9 cellular contexts compared by ENCODE assay signal in the genomic region with DNA sequence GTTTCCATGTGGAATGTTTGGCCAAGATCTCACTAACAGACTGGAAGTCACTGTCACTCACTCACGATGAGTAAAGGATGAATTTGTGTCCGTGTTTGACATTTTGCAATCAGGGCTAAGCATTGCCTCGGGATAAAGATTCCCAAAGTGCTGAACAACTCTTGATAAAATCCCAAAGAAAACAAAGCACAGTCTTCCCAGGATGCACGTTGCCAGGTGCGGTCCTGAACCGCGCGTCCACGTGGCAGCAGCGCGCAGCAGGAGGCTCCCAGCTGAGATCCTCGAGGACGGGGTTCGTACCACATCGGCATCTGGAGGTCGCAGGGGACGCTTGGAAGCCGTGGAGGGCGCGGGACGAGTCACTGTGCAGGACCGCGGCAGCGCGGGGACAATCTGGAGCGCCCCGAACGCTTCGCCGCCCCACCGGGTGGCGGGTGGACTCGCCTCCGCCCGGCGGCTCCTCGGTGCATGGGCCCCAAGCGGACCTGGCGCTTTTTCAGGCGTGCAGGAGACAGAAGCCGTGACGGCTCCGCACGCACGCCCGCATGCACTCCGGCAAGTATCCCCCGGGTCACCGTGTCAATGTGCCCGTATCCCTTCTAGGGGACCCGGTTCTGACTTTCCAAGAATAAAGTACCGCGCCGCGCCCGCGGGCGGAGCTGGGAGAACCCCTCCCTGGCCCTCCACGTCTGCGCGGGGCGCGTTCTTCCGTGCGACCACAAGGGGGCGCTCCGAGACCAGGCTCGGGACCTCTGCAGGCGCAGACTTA. TPM values are rescaled to one million over a fixed set of nuclear protein-coding genes. Genes with fewer than 3 reads are reported as not detected.
DNase-seq lines count a peak whose midpoint lies in the region; ATAC-seq and TF ChIP-seq lines count a peak whose summit lies in the region.
"Had no signal": no experiment of that assay in that cellular context is flagged by ENCODE, and none has a peak within 500 bp of the region (broad histone marks: within the 10 kb centered on the region; RNA-seq: fewer than 3 reads in every experiment).

No MANE protein-coding gene starts in this region.

- ATAC-seq in GM21390 (IDR thresholded peaks at IDR 0.05; ENCODE audit: unreplicated experiment): peak; percentile 98

- peak overlapping the region; percentile 70 for H3K4me3 Mint-ChIP-seq in neural crest cell

- 5% methylated on average over 69 of the region's 69 CpGs for WGBS in HUES64

- H3K27ac ChIP-seq in C4-2B (peak overlapping the region; percentile 85), HUES64 (ENCODE audit: low read depth, low read length) (no peak overlapping the region)

- H3K9ac ChIP-seq in HUES64 (ENCODE audit: low read depth, low read length): peak overlapping the region; percentile 55

- peak; percentile 64 for DNase-seq in activated CD8-positive, alpha-beta memory T cell treated with anti-CD3 and anti-CD28 coated beads, Interleukin-2, amount 50 U/mL, for 24 hours (ENCODE audit: extremely low read depth)
- peak; percentile 79 for DNase-seq in fibroblast of mammary gland (ENCODE audit: low read depth)
- DNase-seq in neural crest cell (ENCODE audit: low read depth, low spot score): peak; percentile 98
- DNase-seq in stromal cell of bone marrow (ENCODE audit: low read depth): peak; percentile 66
- DNase-seq in DMS153 treated with DMSO at 0.1 percent for 48 hours (lab: John Stamatoyannopoulos, UW; ENCODE audit: unreplicated experiment): no peak

- peak overlapping the region; percentile 61 for H3K4me3 ChIP-seq in HUES64 (ENCODE audit: low read length)
- peak overlapping the region; percentile 51 for H3K4me3 ChIP-seq in fibroblast of mammary gland (ENCODE audit: control insufficient read depth, low read depth, low read length)

- peaks cover 23% of the 10 kb centered on the region for H3K4me1 Mint-ChIP-seq in neural crest cell

- TF ChIP-seq CTCF in C4-2B (conservative IDR thresholded peaks at IDR 0.05) (peak; percentile 100), fibroblast of mammary gland (conservative IDR thresholded peaks at IDR 0.05; ENCODE audit: control insufficient read depth, insufficient read depth, low read depth, low read length) (peak; percentile 82), neural crest cell (conservative IDR thresholded peaks at IDR 0.05) (peak; percentile 100)

- no peaks in the 10 kb centered on the region for H3K36me3 Mint-ChIP-seq in neural crest cell (ENCODE audit: low read depth)

- no peaks in the 10 kb centered on the region for H3K36me3 ChIP-seq in HUES64 (ENCODE audit: insufficient read depth, low read length)

- H3K9me3 ChIP-seq in HUES64 (ENCODE audit: insufficient read depth, low read depth, low read length): no peaks in the 10 kb centered on the region

- H3K27me3 ChIP-seq in HUES64 (ENCODE audit: insufficient read depth, low read length): peaks cover 31% of the 10 kb centered on the region

- H3K4me1 ChIP-seq in HUES64 (ENCODE audit: insufficient read depth, low read length): no peaks in the 10 kb centered on the region

- peaks cover 61% of the 10 kb centered on the region for H3K27me3 Mint-ChIP-seq in neural crest cell (ENCODE audit: low read depth)

- no peaks in the 10 kb centered on the region for H3K9me3 Mint-ChIP-seq in neural crest cell

- H3K27ac Mint-ChIP-seq in neural crest cell (ENCODE audit: unreplicated experiment): no peak overlapping the region

RNA-seq across cellular contexts. Expression of gene CPN2, which starts 17.7 kb away (rescaled TPM):
- polyA plus RNA-seq in HUES64 (2013, experiment 1 of 2): not detected
- not detected for polyA plus RNA-seq in HUES64 (2013, experiment 2 of 2)
- total RNA-seq in neural crest cell: not detected in 2 replicates
- total RNA-seq: T-helper 2 cell treated with Interferon-gamma antibody and Interleukin-4, amounts not matched to agents 100 ng/mL and 5 ng/mL, for 36 hours had no signal

RNA-seq across cellular contexts. Expression of gene LRRC15, which starts 36.1 kb away (rescaled TPM):
- polyA plus RNA-seq in HUES64 (2013, experiment 1 of 2): 0.15 TPM
- polyA plus RNA-seq in HUES64 (2013, experiment 2 of 2): 0.13 TPM
- not detected in 2 replicates for total RNA-seq in neural crest cell
- total RNA-seq: T-helper 2 cell treated with Interferon-gamma antibody and Interleukin-4, amounts not matched to agents 100 ng/mL and 5 ng/mL, for 36 hours had no signal
